In genomic region chr6:109373762-109374161, GRCh38 we compare ENCODE assay signal across 1 cellular context.
TF ChIP-seq lines count a peak whose summit lies in the region.

No MANE protein-coding gene starts in this region.

TF ChIP-seq in HepG2, 621 proteins besides CTCF, POLR2A, EP300 and RAD21 (continued from another document):
- TF ChIP-seq AHDC1 (CRISPR knock-in tag; IDR thresholded peaks at IDR 0.05; ENCODE audit: borderline replicate concordance) (no peak), ZBTB25 (CRISPR knock-in tag; IDR thresholded peaks at IDR 0.05) (no peak), SMC3 (IDR thresholded peaks at IDR 0.05; ENCODE audit: low read length) (no peak), TFE3 (CRISPR knock-in tag; IDR thresholded peaks at IDR 0.05) (no peak), SMARCC2 (IDR thresholded peaks at IDR 0.05) (no peak), POGZ (CRISPR knock-in tag; IDR thresholded peaks at IDR 0.05) (no peak), ZNF790 (CRISPR knock-in tag; IDR thresholded peaks at IDR 0.05; ENCODE audit: borderline replicate concordance) (no peak), ZNF749 (CRISPR knock-in tag; IDR thresholded peaks at IDR 0.05; ENCODE audit: borderline replicate concordance) (no peak), KLF13 (CRISPR knock-in tag; IDR thresholded peaks at IDR 0.05) (no peak)
